In genomic region chr17:42456223-42457106, GRCh38 we compare ENCODE assay signal across 8 cellular contexts. TPM values are rescaled to one million over a fixed set of nuclear protein-coding genes. Genes with fewer than 3 reads are reported as not detected.
DNase-seq lines count a peak whose midpoint lies in the region; ATAC-seq, FAIRE-seq and TF ChIP-seq lines count a peak whose summit lies in the region.

No MANE protein-coding gene starts in this region.

- ATAC-seq in HG03520 (IDR thresholded peaks at IDR 0.05; ENCODE audit: unreplicated experiment): no peak

- TF ChIP-seq CTCF in endothelial cell (IDR thresholded peaks at IDR 0.05; ENCODE audit: unreplicated experiment): no peak
- no peak for TF ChIP-seq CTCF in osteocyte (IDR thresholded peaks at IDR 0.05)

- peak; percentile 91 for FAIRE-seq in GM19239 (lab: Jason Lieb, UNC)

- peak overlapping the region; percentile 1 for H3K4me3 Mint-ChIP-seq in endothelial cell (ENCODE audit: unreplicated experiment)
- H3K4me3 Mint-ChIP-seq in osteocyte (ENCODE audit: unreplicated experiment): peak overlapping the region; percentile 36

- peaks cover 38% of the 10 kb centered on the region for H3K4me1 Mint-ChIP-seq in endothelial cell (ENCODE audit: unreplicated experiment)
- H3K4me1 Mint-ChIP-seq in osteocyte (ENCODE audit: unreplicated experiment): peaks cover 51% of the 10 kb centered on the region

- peak; percentile 66 for DNase-seq in AG08396 (ENCODE audit: low spot score)
- no peak for DNase-seq in GM19239 (ENCODE audit: insufficient read length, low spot score)
- DNase-seq in SIG-M5 treated with dmso at 0.1 percent for 504 hours (lab: John Stamatoyannopoulos, UW; ENCODE audit: unreplicated experiment): peak; percentile 96
- peak; percentile 5 for DNase-seq in endothelial cell (ENCODE audit: low spot score)
- DNase-seq in osteocyte (ENCODE audit: extremely low spot score, unreplicated experiment): no peak
- no peak for DNase-seq in GOT3 (lab: John Stamatoyannopoulos, UW)
- no peak for DNase-seq in COR-L47 (lab: John Stamatoyannopoulos, UW)

- H3K27me3 Mint-ChIP-seq in endothelial cell (ENCODE audit: unreplicated experiment) (no peaks in the 10 kb centered on the region), osteocyte (ENCODE audit: unreplicated experiment) (no peaks in the 10 kb centered on the region)

- no peaks in the 10 kb centered on the region for H3K36me3 Mint-ChIP-seq in endothelial cell (ENCODE audit: low read depth, unreplicated experiment)
- H3K36me3 Mint-ChIP-seq in osteocyte (ENCODE audit: unreplicated experiment): no peaks in the 10 kb centered on the region

- H3K9me3 Mint-ChIP-seq in endothelial cell (ENCODE audit: unreplicated experiment): no peaks in the 10 kb centered on the region
- H3K9me3 Mint-ChIP-seq in osteocyte (ENCODE audit: unreplicated experiment): no peaks in the 10 kb centered on the region

- H3K27ac Mint-ChIP-seq in endothelial cell (ENCODE audit: unreplicated experiment) (peak overlapping the region; percentile 68), osteocyte (ENCODE audit: unreplicated experiment) (peak overlapping the region; percentile 82)

RNA-seq across cellular contexts. Expression of gene ATP6V0A1, which starts 2.2 kb away (rescaled TPM):
- total RNA-seq in endothelial cell (ENCODE audit: unreplicated experiment) (103 TPM), osteocyte (63.2 and 67.1 TPM in 2 replicates)

RNA-seq across cellular contexts. Expression of gene CAVIN1, which starts 33.4 kb away (rescaled TPM):
- total RNA-seq in endothelial cell (ENCODE audit: unreplicated experiment): 334 TPM
- 487 and 510 TPM in 2 replicates for total RNA-seq in osteocyte

Comparison
In these comparisons a context has a peak if more than half of its experiments do, and no peak if none do; other contexts are left out.
1. DNase-seq: peak in AG08396 (single experiment), SIG-M5 treated with dmso at 0.1 percent for 504 hours (single experiment) and endothelial cell (single experiment); none in GM19239 (single experiment), osteocyte (single experiment), GOT3 (single experiment) and COR-L47 (single experiment).